ENCODE assay signal across 22 cellular contexts in the genomic region with DNA sequence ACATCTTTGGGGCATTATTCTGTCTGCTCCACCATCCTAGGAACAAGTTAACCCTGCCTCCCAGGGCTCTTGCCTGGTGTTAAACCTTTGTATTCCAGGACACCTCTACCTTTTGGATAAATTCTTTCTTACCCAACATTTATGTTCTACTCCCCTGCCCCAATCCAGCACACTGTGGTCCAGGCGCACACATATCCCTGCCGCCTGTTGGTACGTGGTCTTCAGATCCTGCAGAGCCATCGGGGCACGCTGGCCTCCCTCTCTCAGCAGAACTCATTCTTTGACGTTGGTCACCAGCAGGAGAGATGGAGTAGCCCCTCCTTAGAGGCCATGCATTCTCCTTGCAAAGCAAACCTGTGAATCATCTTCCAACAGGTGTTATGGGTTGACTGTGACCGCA. TPM values are rescaled to one million over a fixed set of nuclear protein-coding genes. Genes with fewer than 3 reads are reported as not detected.
A peak's percentile ranks its signal among the peaks of the same experiment; 100 is the strongest.
DNase-seq lines count a peak whose midpoint lies in the region; ATAC-seq and TF ChIP-seq lines count a peak whose summit lies in the region.
"Had no signal": no experiment of that assay in that cellular context is flagged by ENCODE, and none has a peak within 500 bp of the region (broad histone marks: within the 10 kb centered on the region; RNA-seq: fewer than 3 reads in every experiment).

No MANE protein-coding gene starts in this region.

- H3K27ac ChIP-seq in RWPE2 (ENCODE audit: poor library complexity, severe bottlenecking) = no peak overlapping the region
- H3K27ac ChIP-seq in tibial artery = no peak overlapping the region
- H3K27ac ChIP-seq in heart right ventricle = no peak overlapping the region

- H3K27ac Mint-ChIP-seq in T-helper 17 cell = peak overlapping the region; percentile 29
- H3K27ac Mint-ChIP-seq: CD4-positive, alpha-beta memory T cell; GM23338; H9; HFFc6 had no signal

- TF ChIP-seq CTCF in RWPE2 (IDR thresholded peaks at IDR 0.05; ENCODE audit: poor library complexity, severe bottlenecking) (no peak), tibial artery (IDR thresholded peaks at IDR 0.05) (no peak), heart right ventricle (IDR thresholded peaks at IDR 0.05) (no peak)

- H3K36me3 ChIP-seq in RWPE2 (ENCODE audit: low read depth) = no peaks in the 10 kb centered on the region
- H3K36me3 ChIP-seq in tibial artery = no peaks in the 10 kb centered on the region
- H3K36me3 ChIP-seq in heart right ventricle = no peaks in the 10 kb centered on the region

- H3K27me3 Mint-ChIP-seq in T-helper 17 cell = peaks cover 57% of the 10 kb centered on the region

- WGBS in heart right ventricle, 2 donors = 81 to 82% methylated on average over 7 of the region's 7 CpGs

- no peak overlapping the region for H3K4me3 Mint-ChIP-seq in T-helper 17 cell
- H3K4me3 Mint-ChIP-seq: CD4-positive, alpha-beta memory T cell; GM23338; H9; HFFc6 had no signal

- H3K36me3 Mint-ChIP-seq in T-helper 17 cell (ENCODE audit: low read depth) = peaks cover 4% of the 10 kb centered on the region
- H3K36me3 Mint-ChIP-seq: CD4-positive, alpha-beta memory T cell had no signal

- intact Hi-C loops in tibial artery (cut with DNase I; ENCODE audit: low total_unique reads) = no loop called here
- intact Hi-C loops in heart right ventricle (cut with DNase I) = no loop called here

- H3K4me3 ChIP-seq in RWPE2 (ENCODE audit: severe bottlenecking) (no peak overlapping the region), tibial artery (no peak overlapping the region), heart right ventricle (no peak overlapping the region)
- H3K4me3 ChIP-seq: GM23338 had no signal

- DNase-seq in RWPE2 (ENCODE audit: low spot score) = peak; percentile 37
- no peak for DNase-seq in T-helper 17 cell
- DNase-seq in left lobe of liver (ENCODE audit: low spot score) = peak; percentile 23
- peak; percentile 2 to 15 for DNase-seq in tibial artery
- no peak for DNase-seq in heart right ventricle
- DNase-seq in HCEC 1CT = no peak
- DNase-seq: C1 segment of cervical spinal cord; Calu3; CD4-positive, alpha-beta memory T cell; COR-L47; DMS53; DMS79 treated with DMSO at 0.1 percent for 48 hours; GF-D8; H9; HFFc6 had no signal

- ATAC-seq in RWPE2 (ENCODE audit: low read depth) (no peak), T-helper 17 cell (no peak), left lobe of liver (no peak), heart right ventricle (no peak)
- ATAC-seq: GM23338 had no signal

- H3K9me3 ChIP-seq in RWPE2 (ENCODE audit: severe bottlenecking) = no peaks in the 10 kb centered on the region
- H3K9me3 ChIP-seq in T-helper 17 cell (ENCODE audit: control insufficient read depth, low read length, poor library complexity, severe bottlenecking) = no peaks in the 10 kb centered on the region
- H3K9me3 ChIP-seq in tibial artery = no peaks in the 10 kb centered on the region
- H3K9me3 ChIP-seq in heart right ventricle = no peaks in the 10 kb centered on the region

- no peaks in the 10 kb centered on the region for H3K4me1 Mint-ChIP-seq in T-helper 17 cell

- H3K27me3 ChIP-seq in RWPE2 (ENCODE audit: insufficient read depth, poor library complexity, severe bottlenecking) = peaks cover 42% of the 10 kb centered on the region
- peaks cover 0 to 43% of the 10 kb centered on the region in 2 donors for H3K27me3 ChIP-seq in tibial artery
- peaks cover 0 to 45% (median 24%) of the 10 kb centered on the region in 7 donors for H3K27me3 ChIP-seq in heart right ventricle

- H3K4me1 ChIP-seq in RWPE2 (ENCODE audit: insufficient read depth, poor library complexity, severe bottlenecking) (no peaks in the 10 kb centered on the region), tibial artery (peaks cover 0 to 2% (median 0%) of the 10 kb centered on the region in 4 donors), heart right ventricle (no peaks in the 10 kb centered on the region)

RNA-seq across cellular contexts. Expression of gene TMEM179, which starts 5.1 kb away (rescaled TPM):
- total RNA-seq in T-helper 17 cell = not detected
- total RNA-seq in left lobe of liver = 0.30 TPM
- total RNA-seq in heart right ventricle = 1 to 10 TPM in 1 of 10 donors, under 1 TPM in 4, not detected in 5; 0.34 to 1.0 (median 0.42) TPM
- under 1 TPM; 0.17 to 0.22 TPM for polyA plus RNA-seq in heart right ventricle
- total RNA-seq: A172; Calu3; CD4-positive, alpha-beta memory T cell; G401; H4; HFFc6 had no signal
- polyA plus RNA-seq: CD4-positive, alpha-beta memory T cell had no signal

RNA-seq across cellular contexts. Expression of gene C14orf180, which starts 30.1 kb away (rescaled TPM):
- total RNA-seq in T-helper 17 cell = not detected
- 2.4 TPM for total RNA-seq in left lobe of liver
- 100 to 1,000 TPM in 1 of 10 donors, 10 to 100 TPM in 9; 55.0 to 124 (median 75.1) TPM for total RNA-seq in heart right ventricle
- polyA plus RNA-seq in heart right ventricle = 100 to 1,000 TPM in 1 of 2 donors, 10 to 100 TPM in 1; 13.8 to 139 TPM
- total RNA-seq: A172; A673; Calu3; CD4-positive, alpha-beta memory T cell; Daoy; G401; GM23338; H4; H9; HFFc6 had no signal
- polyA plus RNA-seq: BJ; CD4-positive, alpha-beta memory T cell; GM23338 had no signal

Comparison
In these comparisons a context has a peak if more than half of its experiments do, and no peak if none do; other contexts are left out.
1. DNase-seq: peak in RWPE2 (single experiment), left lobe of liver (single experiment) and tibial artery (2 of 2); none in T-helper 17 cell (0 of 3), heart right ventricle (0 of 2) and HCEC 1CT (single experiment).
2. RNA of gene C14orf180, which starts 30.1 kb away (total RNA-seq): 55.0 to 124 TPM in heart right ventricle; 2.4 TPM in left lobe of liver (single experiment) and not detected in T-helper 17 cell; every median in the first group is over 10 times any median in the second.